7 cellular contexts compared by ENCODE assay signal in genomic region chr10:21535494-21535818, GRCh38. TPM values are rescaled to one million over a fixed set of nuclear protein-coding genes. Genes with fewer than 3 reads are reported as not detected.
DNase-seq lines count a peak whose midpoint lies in the region; ATAC-seq and TF ChIP-seq lines count a peak whose summit lies in the region.

No MANE protein-coding gene starts in this region.

- peak overlapping the region; percentile 88 for H3K4me2 ChIP-seq in hepatocyte

- H3K4me3 ChIP-seq in HAP-1 (peak overlapping the region; percentile 57), WI38 (ENCODE audit: low read depth, low read length) (peak overlapping the region; percentile 65), hepatocyte (peak overlapping the region; percentile 50), spleen (peak overlapping the region; percentile 64 to 90 (median 76))

- 28% methylated on average over 7 of the region's 7 CpGs for WGBS in hepatocyte (ENCODE audit: low lambda C conversion rate, missing lambda C conversion rate)
- whole genome bisulfite sequencing in spleen, 5 donors: 26 to 47% (median 44%) methylated on average over 7 of the region's 7 CpGs

- H3K4me1 ChIP-seq in HAP-1 (peaks cover 29% of the 10 kb centered on the region), hepatocyte (ENCODE audit: insufficient read depth) (peaks cover 17% of the 10 kb centered on the region), spleen (peaks cover 10 to 43% (median 26%) of the 10 kb centered on the region in 6 donors)

- H3K36me3 ChIP-seq in HAP-1 (replicated peaks): peaks cover 37% of the 10 kb centered on the region
- H3K36me3 ChIP-seq in hepatocyte (replicated peaks; ENCODE audit: insufficient read depth, low read depth): peaks cover 9% of the 10 kb centered on the region
- H3K36me3 ChIP-seq in spleen: peaks cover 0 to 42% (median 22%) of the 10 kb centered on the region in 6 donors

- H3K27ac ChIP-seq in hepatocyte (peak overlapping the region; percentile 99), spleen (peak overlapping the region; percentile 54 to 97 (median 94))

- no peaks in the 10 kb centered on the region for H3K27me3 ChIP-seq in HAP-1 (ENCODE audit: low read depth)
- no peaks in the 10 kb centered on the region for H3K27me3 ChIP-seq in hepatocyte
- H3K27me3 ChIP-seq in spleen (replicated peaks in 1 of 7): no peaks in the 10 kb centered on the region

- no peak for ATAC-seq in GM19467 (IDR thresholded peaks at IDR 0.05; ENCODE audit: unreplicated experiment)

- DNase-seq in HAP-1 (ENCODE audit: low spot score in 2 of 2) (no peak), hepatocyte (ENCODE audit: low spot score) (no peak), spleen (no peak), activated gamma-delta T cell treated with Interleukin-2 at 50 U/mL for 16 hours (no peak), NCI-H510A treated with DMSO at 0.1 percent for 48 hours (lab: John Stamatoyannopoulos, UW) (no peak)

- no peaks in the 10 kb centered on the region for H3K9me2 ChIP-seq in hepatocyte (replicated peaks; ENCODE audit: insufficient read depth)

- TF ChIP-seq CTCF in WI38 (IDR thresholded peaks at IDR 0.05; ENCODE audit: low read depth, low read length): no peak
- TF ChIP-seq CTCF in hepatocyte (IDR thresholded peaks at IDR 0.05; ENCODE audit: poor library complexity): no peak
- TF ChIP-seq CTCF in spleen (IDR thresholded peaks at IDR 0.05 in 8 of 11, conservative IDR thresholded peaks at IDR 0.05 in 3 of 11): no peak

- no peak overlapping the region for H2AFZ ChIP-seq in hepatocyte

- intact Hi-C loops in spleen (cut with DNase I; ENCODE audit: low total_unique reads): no loop called here

- in situ Hi-C loops in HAP-1 (cut with MboI; ENCODE audit: low sequenced_read_pairs): no loop called here

- H4K20me1 ChIP-seq in hepatocyte (ENCODE audit: insufficient read depth, poor library complexity, severe bottlenecking): peaks cover 11% of the 10 kb centered on the region

- H3K79me2 ChIP-seq in hepatocyte: peaks cover 62% of the 10 kb centered on the region

- TF ChIP-seq POLR2A in spleen (IDR thresholded peaks at IDR 0.05): no peak

- H3K9me3 ChIP-seq in HAP-1 (no peaks in the 10 kb centered on the region), hepatocyte (ENCODE audit: low read depth) (no peaks in the 10 kb centered on the region), spleen (no peaks in the 10 kb centered on the region)

RNA-seq across cellular contexts. Expression of gene MLLT10, which starts 1.4 kb away (rescaled TPM):
- total RNA-seq in hepatocyte (34.9 and 61.6 TPM in 2 replicates), spleen (10 to 100 TPM; 34.9 to 58.1 (median 50.6) TPM)
- polyA plus RNA-seq in hepatocyte (16.0 and 16.8 TPM in 2 replicates), spleen (10 to 100 TPM in 1 of 3 donors, 1 to 10 TPM in 2; 9.5 to 13.7 (median 9.9) TPM)

RNA-seq across cellular contexts. Expression of gene SKIDA1, which starts 10.0 kb away (rescaled TPM):
- 1.9 and 2.3 TPM in 2 replicates for total RNA-seq in hepatocyte
- 0.34 and 0.68 TPM in 2 replicates for polyA plus RNA-seq in hepatocyte
- total RNA-seq in spleen: under 1 TPM in 6 of 7 donors, not detected in 1; 0.16 to 0.91 (median 0.55) TPM
- polyA plus RNA-seq in spleen: under 1 TPM; 0.14 to 0.48 (median 0.30) TPM
